In genomic region chr2:12612646-12613045, GRCh38 we compare ENCODE assay signal across 20 cellular contexts.
DNase-seq lines count a peak whose midpoint lies in the region; ATAC-seq and TF ChIP-seq lines count a peak whose summit lies in the region.
"Had no signal": no experiment of that assay in that cellular context is flagged by ENCODE, and none has a peak within 500 bp of the region (broad histone marks: within the 10 kb centered on the region; RNA-seq: fewer than 3 reads in every experiment).

No MANE protein-coding gene starts in this region.

- H2AK5ac ChIP-seq in mesendoderm (ENCODE audit: low read length), result no peak overlapping the region

- no peak overlapping the region for H4K8ac ChIP-seq in mesendoderm (ENCODE audit: low read depth, low read length)

- H3K4me3 Mint-ChIP-seq in MCF 10A (ENCODE audit: unreplicated experiment) (no peak overlapping the region), glutamatergic neuron (ENCODE audit: unreplicated experiment) (no peak overlapping the region)
- H3K4me3 Mint-ChIP-seq in stimulated activated naive B cell treated with anti-CD40 and anti-IgM and Interleukin-4, amounts not matched to agents 10 μg/mL and 1 μg/mL and 100 μg/mL, for 72 hours, result no peak overlapping the region
- H3K4me3 Mint-ChIP-seq: CD4-positive, CD25-positive, alpha-beta regulatory T cell had no signal

- H3K18ac ChIP-seq in mesendoderm (ENCODE audit: low read length), result no peak overlapping the region

- H3K4me1 Mint-ChIP-seq in MCF 10A (ENCODE audit: insufficient read depth, unreplicated experiment) (peaks cover 5% of the 10 kb centered on the region), glutamatergic neuron (ENCODE audit: low read depth, unreplicated experiment) (peaks cover 8% of the 10 kb centered on the region)
- peaks cover 26 to 44% of the 10 kb centered on the region in 2 donors for H3K4me1 Mint-ChIP-seq in stimulated activated naive B cell treated with anti-CD40 and anti-IgM and Interleukin-4, amounts not matched to agents 10 μg/mL and 1 μg/mL and 100 μg/mL, for 72 hours

- BruUV-seq in MCF 10A (replicated peaks; lab: Mats Ljungman, UMichigan), result no TSS peak

- no peaks in the 10 kb centered on the region for H3K79me2 ChIP-seq in SK-N-SH (ENCODE audit: insufficient read depth)
- no peaks in the 10 kb centered on the region for H3K79me2 ChIP-seq in mesendoderm (ENCODE audit: control insufficient read depth, insufficient read depth, low read length)

- POLR2A ChIA-PET in MCF 10A (lab: Yijun Ruan, JAX), result interaction anchor here (1.5 kb wide), 1 partner anchor 10 kb away, joined by 3 read pairs; no protein-coding TSS in a partner anchor
- POLR2A ChIA-PET in SK-N-SH (lab: Yijun Ruan, JAX), result interaction anchor here (1.2 kb wide), 1 partner anchor 11 kb away, joined by 3 read pairs; no protein-coding TSS in a partner anchor

- TF ChIP-seq RAD21 in SK-N-SH (IDR thresholded peaks at IDR 0.05; ENCODE audit: low read length), result no peak

- CTCF ChIA-PET in MCF 10A (lab: Yijun Ruan, JAX) (interaction anchor here (0.6 to 1.0 kb wide), 2 partner anchors 23 to 103 kb away, joined by 3 to 5 read pairs; no protein-coding TSS in a partner anchor), SK-N-SH (lab: Yijun Ruan, JAX) (interaction anchor here (0.8 to 1.7 kb wide), 3 partner anchors 10 to 394 kb away, joined by 3 to 5 read pairs (median 4); no protein-coding TSS in a partner anchor)

- H3K27ac ChIP-seq in breast epithelium (peak overlapping the region; percentile 75 to 78), SK-N-SH (ENCODE audit: low read depth in 2 of 2, low read length in 1 of 2) (peak overlapping the region in 1 of 2 experiments; percentile 18; a peak in 1 of 4 replicates), mesendoderm (ENCODE audit: low read depth, low read length) (no peak overlapping the region)

- H3K4me2 ChIP-seq in SK-N-SH (no peak overlapping the region), mesendoderm (ENCODE audit: low read length) (no peak overlapping the region)

- H2AFZ ChIP-seq in SK-N-SH (ENCODE audit: low read depth), result no peak overlapping the region

- H3K79me1 ChIP-seq in mesendoderm (ENCODE audit: low read length), result no peaks in the 10 kb centered on the region

- H3K9ac ChIP-seq in SK-N-SH (no peak overlapping the region), mesendoderm (ENCODE audit: low read length) (no peak overlapping the region)

- H3K9me3 Mint-ChIP-seq in MCF 10A (ENCODE audit: unreplicated experiment), result no peaks in the 10 kb centered on the region
- peaks cover 3% of the 10 kb centered on the region for H3K9me3 Mint-ChIP-seq in glutamatergic neuron (ENCODE audit: unreplicated experiment)
- peaks cover 0 to 4% of the 10 kb centered on the region in 2 donors for H3K9me3 Mint-ChIP-seq in stimulated activated naive B cell treated with anti-CD40 and anti-IgM and Interleukin-4, amounts not matched to agents 10 μg/mL and 1 μg/mL and 100 μg/mL, for 72 hours

- H4K20me1 ChIP-seq in SK-N-SH (ENCODE audit: insufficient read depth), result no peaks in the 10 kb centered on the region

- no peak for ATAC-seq in stimulated activated naive B cell treated with anti-CD40 and anti-IgM and Interleukin-4, amounts not matched to agents 10 μg/mL and 1 μg/mL and 100 μg/mL, for 72 hours (replicated peaks)
- no peak for ATAC-seq in HG03442 (IDR thresholded peaks at IDR 0.05; ENCODE audit: unreplicated experiment)
- no peak for ATAC-seq in esophagus mucosa

- H3K9me2 ChIP-seq in SK-N-SH, result no peaks in the 10 kb centered on the region

- H3K36me3 Mint-ChIP-seq in MCF 10A (ENCODE audit: insufficient read depth, unreplicated experiment), result no peaks in the 10 kb centered on the region
- H3K36me3 Mint-ChIP-seq in glutamatergic neuron (ENCODE audit: unreplicated experiment), result no peaks in the 10 kb centered on the region
- H3K36me3 Mint-ChIP-seq in stimulated activated naive B cell treated with anti-CD40 and anti-IgM and Interleukin-4, amounts not matched to agents 10 μg/mL and 1 μg/mL and 100 μg/mL, for 72 hours, result peaks cover 0 to 4% of the 10 kb centered on the region in 2 donors
- H3K36me3 Mint-ChIP-seq: IgD-negative memory B cell had no signal

- TF ChIP-seq CTCF in breast epithelium (IDR thresholded peaks at IDR 0.05) (no peak), MCF 10A (IDR thresholded peaks at IDR 0.05; ENCODE audit: unreplicated experiment) (no peak), SK-N-SH (IDR thresholded peaks at IDR 0.05) (no peak), glutamatergic neuron (IDR thresholded peaks at IDR 0.05; ENCODE audit: partially characterized antibody, unreplicated experiment) (no peak)

- no peak overlapping the region for H2BK5ac ChIP-seq in mesendoderm (ENCODE audit: low read length)

- no peak overlapping the region for H4K5ac ChIP-seq in mesendoderm (ENCODE audit: low read length)

- H3K23ac ChIP-seq in mesendoderm (ENCODE audit: low read length), result no peak overlapping the region

- no peak for TF ChIP-seq EP300 in SK-N-SH (IDR thresholded peaks at IDR 0.05; ENCODE audit: borderline replicate concordance in 1 of 2, low read depth in 1 of 2, low read length in 1 of 2)

- intact Hi-C loops in breast epithelium (cut with DNase I; ENCODE audit: low total_unique reads) (no loop called here), MCF 10A (cut with micrococcal nuclease) (no loop called here)

- no peaks in the 10 kb centered on the region for H3F3A ChIP-seq in SK-N-SH (replicated peaks; ENCODE audit: insufficient read depth)

- H2BK15ac ChIP-seq in mesendoderm (replicated peaks; ENCODE audit: low read depth), result no peak overlapping the region

- H3K27ac Mint-ChIP-seq in MCF 10A (ENCODE audit: low read depth, unreplicated experiment) (no peak overlapping the region), glutamatergic neuron (ENCODE audit: unreplicated experiment) (peak overlapping the region; percentile 29)
- H3K27ac Mint-ChIP-seq in stimulated activated naive B cell treated with anti-CD40 and anti-IgM and Interleukin-4, amounts not matched to agents 10 μg/mL and 1 μg/mL and 100 μg/mL, for 72 hours, result peak overlapping the region; percentile 83

- H3K4me3 ChIP-seq in breast epithelium, result no peak overlapping the region
- H3K4me3 ChIP-seq in SK-N-SH (ENCODE audit: low read depth in 2 of 2, low read length in 1 of 2), result no peak overlapping the region
- H3K4me3 ChIP-seq in mesendoderm (ENCODE audit: low read length), result no peak overlapping the region
- H3K4me3 ChIP-seq: HAP-1 had no signal

- no peaks in the 10 kb centered on the region for H3K9me3 ChIP-seq in breast epithelium
- no peaks in the 10 kb centered on the region for H3K9me3 ChIP-seq in SK-N-SH
- H3K9me3 ChIP-seq: HAP-1 had no signal

- TF ChIP-seq POLR2A in breast epithelium (IDR thresholded peaks at IDR 0.05), result no peak

- DNase-seq in breast epithelium (ENCODE audit: low spot score in 2 of 2), result no peak
- DNase-seq in MCF 10A (ENCODE audit: unreplicated experiment), result no peak
- peak; percentile 20 for DNase-seq in SK-N-SH
- DNase-seq in glutamatergic neuron, result no peak
- DNase-seq in stimulated activated naive B cell treated with anti-CD40 and anti-IgM and Interleukin-4, amounts not matched to agents 10 μg/mL and 1 μg/mL and 100 μg/mL, for 72 hours, result no peak
- no peak for DNase-seq in mesendoderm
- DNase-seq: Calu3; CD4-positive, CD25-positive, alpha-beta regulatory T cell; DMS79; NCI-H1436; NCI-H2081; NCI-H2227 treated with DMSO at 0.1 percent for 48 hours; NCI-H526; OCI-M1; SIG-M5; SW 1271 had no signal

- no peaks in the 10 kb centered on the region for H3K4me1 ChIP-seq in breast epithelium
- peaks cover 5 to 7% of the 10 kb centered on the region in 2 experiments; a peak in 3 of 4 replicates for H3K4me1 ChIP-seq in SK-N-SH (ENCODE audit: control insufficient read depth in 1 of 2, insufficient read depth in 2 of 2, low read depth in 1 of 2, low read length in 1 of 2)
- H3K4me1 ChIP-seq in mesendoderm (ENCODE audit: control insufficient read depth, low read depth, low read length), result no peaks in the 10 kb centered on the region
- H3K4me1 ChIP-seq: HAP-1 had no signal

- H3K27me3 ChIP-seq in breast epithelium (no peaks in the 10 kb centered on the region), SK-N-SH (ENCODE audit: insufficient read depth) (no peaks in the 10 kb centered on the region), mesendoderm (ENCODE audit: insufficient read depth, low read length, poor library complexity) (no peaks in the 10 kb centered on the region)

- H3K36me3 ChIP-seq in breast epithelium (no peaks in the 10 kb centered on the region), SK-N-SH (replicated peaks in 1 of 2; ENCODE audit: control insufficient read depth in 1 of 2, insufficient read depth in 2 of 2, low read length in 1 of 2) (no peaks in the 10 kb centered on the region), mesendoderm (ENCODE audit: control insufficient read depth, insufficient read depth, low read length) (no peaks in the 10 kb centered on the region)
- H3K36me3 ChIP-seq: HAP-1 had no signal

- H3K27me3 Mint-ChIP-seq in MCF 10A (ENCODE audit: insufficient read depth, unreplicated experiment) (no peaks in the 10 kb centered on the region), glutamatergic neuron (ENCODE audit: unreplicated experiment) (peaks cover 1% of the 10 kb centered on the region)
- H3K27me3 Mint-ChIP-seq in stimulated activated naive B cell treated with anti-CD40 and anti-IgM and Interleukin-4, amounts not matched to agents 10 μg/mL and 1 μg/mL and 100 μg/mL, for 72 hours, result peaks cover 0 to 8% of the 10 kb centered on the region in 2 donors
- H3K27me3 Mint-ChIP-seq: CD4-positive, CD25-positive, alpha-beta regulatory T cell had no signal

- H3K56ac ChIP-seq in mesendoderm (ENCODE audit: low read length), result no peak overlapping the region

- H2BK120ac ChIP-seq in mesendoderm (ENCODE audit: low read depth, low read length), result no peak overlapping the region

- WGBS in SK-N-SH (ENCODE audit: low lambda C conversion rate), result 27% methylated on average over 2 of the region's 2 CpGs
- WGBS in mesendoderm (ENCODE audit: extremely low coverage, insufficient coverage, low lambda C conversion rate), result no CpG with 5 or more reads among the region's 2 CpGs

- H3K4ac ChIP-seq in mesendoderm (ENCODE audit: low read depth, low read length), result no peak overlapping the region

TF ChIP-seq in SK-N-SH, 30 proteins besides CTCF, POLR2A, EP300 and RAD21:
- TF ChIP-seq, protein P1, sequence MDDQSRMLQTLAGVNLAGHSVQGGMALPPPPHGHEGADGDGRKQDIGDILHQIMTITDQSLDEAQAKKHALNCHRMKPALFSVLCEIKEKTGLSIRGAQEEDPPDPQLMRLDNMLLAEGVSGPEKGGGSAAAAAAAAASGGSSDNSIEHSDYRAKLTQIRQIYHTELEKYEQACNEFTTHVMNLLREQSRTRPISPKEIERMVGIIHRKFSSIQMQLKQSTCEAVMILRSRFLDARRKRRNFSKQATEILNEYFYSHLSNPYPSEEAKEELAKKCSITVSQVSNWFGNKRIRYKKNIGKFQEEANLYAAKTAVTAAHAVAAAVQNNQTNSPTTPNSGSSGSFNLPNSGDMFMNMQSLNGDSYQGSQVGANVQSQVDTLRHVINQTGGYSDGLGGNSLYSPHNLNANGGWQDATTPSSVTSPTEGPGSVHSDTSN (IDR thresholded peaks at IDR 0.05), result peak; percentile 28; the same call in 1 of the 2 replicates
- no peak for TF ChIP-seq MAX (IDR thresholded peaks at IDR 0.05; ENCODE audit: low read depth)
